16 cellular contexts compared by ENCODE assay signal in the genomic region with DNA sequence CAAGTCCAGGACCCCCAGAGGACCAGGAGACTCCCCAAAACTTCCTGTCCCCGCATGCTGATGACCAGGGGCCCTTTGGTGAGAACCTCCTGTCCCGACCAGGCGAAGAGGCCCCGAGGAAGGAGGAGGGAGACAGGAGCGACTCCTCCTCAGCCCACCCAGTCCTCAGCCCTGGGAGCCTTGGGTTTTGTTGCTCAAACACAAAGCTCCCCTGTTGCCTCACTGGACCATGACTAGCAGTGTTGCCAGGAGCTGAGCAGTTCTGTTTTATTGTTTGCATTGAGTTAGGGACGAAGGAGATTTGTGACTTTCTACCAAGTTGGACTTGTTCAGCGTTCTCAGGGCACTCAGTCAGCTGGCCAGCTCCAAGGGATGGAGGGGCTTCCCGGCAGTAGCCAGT. TPM values are rescaled to one million over a fixed set of nuclear protein-coding genes. Genes with fewer than 3 reads are reported as not detected.
DNase-seq lines count a peak whose midpoint lies in the region; TF ChIP-seq lines count a peak whose summit lies in the region.
"Had no signal": no experiment of that assay in that cellular context is flagged by ENCODE, and none has a peak within 500 bp of the region (broad histone marks: within the 10 kb centered on the region; RNA-seq: fewer than 3 reads in every experiment).

No MANE protein-coding gene starts in this region.

- no peak overlapping the region for H2AFZ ChIP-seq in neural progenitor cell (replicated peaks)

- peaks cover 11% of the 10 kb centered on the region for H3K27me3 Mint-ChIP-seq in dendritic cell treated with granulocyte-macrophage colony-stimulating factor and Interleukin-4, amounts not matched to agents 40 ng/mL and 50 ng/mL, for 4 days
- peaks cover 11% of the 10 kb centered on the region for H3K27me3 Mint-ChIP-seq in neural progenitor cell (ENCODE audit: insufficient read depth, low read depth)
- H3K27me3 Mint-ChIP-seq: activated naive CD8-positive, alpha-beta T cell treated with anti-CD3 and anti-CD28 coated beads, Interleukin-2, amount 50 U/mL, for 24 hours had no signal

- no peak overlapping the region for H3K9ac ChIP-seq in neural progenitor cell

- H3K4me3 ChIP-seq in neural progenitor cell: no peak overlapping the region
- no peak overlapping the region for H3K4me3 ChIP-seq in testis
- H3K4me3 ChIP-seq: SK-N-MC, thoracic aorta had no signal

- H3K4me1 Mint-ChIP-seq in dendritic cell treated with granulocyte-macrophage colony-stimulating factor and Interleukin-4, amounts not matched to agents 40 ng/mL and 50 ng/mL, for 4 days (ENCODE audit: low read depth): peaks cover 51% of the 10 kb centered on the region
- peaks cover 40% of the 10 kb centered on the region for H3K4me1 Mint-ChIP-seq in neural progenitor cell

- 77 to 85% methylated on average over 4 to 8 of the region's 8 CpGs for WGBS in testis, 2 donors

- intact Hi-C loops in dendritic cell treated with granulocyte-macrophage colony-stimulating factor and Interleukin-4, amounts not matched to agents 40 ng/mL and 50 ng/mL, for 4 days (cut with micrococcal nuclease): loop anchor here (5.0 kb wide), 1 partner anchor 69 kb away; the partner anchor contains the start of gene ZBTB21
- intact Hi-C loops in testis (cut with DNase I; ENCODE audit: low total_unique reads): no loop called here

- H3K4me1 ChIP-seq in neural progenitor cell (peaks cover 13% of the 10 kb centered on the region), testis (no peaks in the 10 kb centered on the region)

- H3K27ac Mint-ChIP-seq in dendritic cell treated with granulocyte-macrophage colony-stimulating factor and Interleukin-4, amounts not matched to agents 40 ng/mL and 50 ng/mL, for 4 days: peak overlapping the region; percentile 87
- peak overlapping the region; percentile 2 for H3K27ac Mint-ChIP-seq in neural progenitor cell
- H3K27ac Mint-ChIP-seq: activated naive CD8-positive, alpha-beta T cell treated with anti-CD3 and anti-CD28 coated beads, Interleukin-2, amount 50 U/mL, for 24 hours; IgD-negative memory B cell had no signal

- no peaks in the 10 kb centered on the region for H3K27me3 ChIP-seq in neural progenitor cell
- H3K27me3 ChIP-seq in testis: no peaks in the 10 kb centered on the region

- no peaks in the 10 kb centered on the region for H3K79me2 ChIP-seq in neural progenitor cell (ENCODE audit: low read depth)

- H3K4me3 Mint-ChIP-seq in dendritic cell treated with granulocyte-macrophage colony-stimulating factor and Interleukin-4, amounts not matched to agents 40 ng/mL and 50 ng/mL, for 4 days: no peak overlapping the region
- peak overlapping the region; percentile 2 for H3K4me3 Mint-ChIP-seq in neural progenitor cell
- H3K4me3 Mint-ChIP-seq: activated naive CD8-positive, alpha-beta T cell treated with anti-CD3 and anti-CD28 coated beads, Interleukin-2, amount 50 U/mL, for 24 hours; activated T-cell treated with anti-CD3 and anti-CD28 coated beads, Interleukin-2, amount 50 U/mL, for 4 hours had no signal

- H3K9me3 ChIP-seq in neural progenitor cell (ENCODE audit: low read depth) (no peaks in the 10 kb centered on the region), testis (no peaks in the 10 kb centered on the region)
- H3K9me3 ChIP-seq: thoracic aorta had no signal

- H3K36me3 ChIP-seq in neural progenitor cell (no peaks in the 10 kb centered on the region), testis (ENCODE audit: low read depth, missing control alignments) (no peaks in the 10 kb centered on the region)
- H3K36me3 ChIP-seq: thoracic aorta had no signal

- H3K36me3 Mint-ChIP-seq in dendritic cell treated with granulocyte-macrophage colony-stimulating factor and Interleukin-4, amounts not matched to agents 40 ng/mL and 50 ng/mL, for 4 days (ENCODE audit: low read depth): no peaks in the 10 kb centered on the region
- H3K36me3 Mint-ChIP-seq in neural progenitor cell: no peaks in the 10 kb centered on the region
- H3K36me3 Mint-ChIP-seq: IgD-negative memory B cell had no signal

- TF ChIP-seq CTCF in neural progenitor cell (IDR thresholded peaks at IDR 0.05) (no peak), testis (IDR thresholded peaks at IDR 0.05) (no peak)

- H3K4me2 ChIP-seq in neural progenitor cell: no peak overlapping the region

- no peaks in the 10 kb centered on the region for H3F3A ChIP-seq in neural progenitor cell (ENCODE audit: low read depth)

- DNase-seq in CD1c-positive myeloid dendritic cell (ENCODE audit: extremely low spot score) (peak; percentile 72), NOMO-1 (lab: John Stamatoyannopoulos, UW; ENCODE audit: unreplicated experiment in 2 of 2) (peak; percentile 55 to 81), neural progenitor cell (ENCODE audit: low spot score) (peak; percentile 46), NCI-H146 treated with DMSO at 0.1 percent for 48 hours (lab: John Stamatoyannopoulos, UW; ENCODE audit: unreplicated experiment) (no peak), testis (no peak), EL (no peak)
- DNase-seq in stimulated activated CD4-positive, alpha-beta T cell treated with anti-CD3 and anti-CD28 coated beads, Interleukin-12 subunit alpha, Interleukin-12 subunit beta, amount 100 ng/mL, for 4 hours: no peak
- DNase-seq: activated CD4-positive, alpha-beta T cell treated with anti-CD3 and anti-CD28 coated beads, Interleukin-2, amount 50 U/mL, for 4 hours; activated naive CD8-positive, alpha-beta T cell treated with anti-CD3 and anti-CD28 coated beads, Interleukin-2, amount 50 U/mL, for 24 hours; activated T-cell treated with anti-CD3 and anti-CD28 coated beads, Interleukin-2, amount 50 U/mL, for 4 hours; left cardiac atrium; NCI-H1417 had no signal

- no peaks in the 10 kb centered on the region for H4K20me1 ChIP-seq in neural progenitor cell (ENCODE audit: low read depth)

- TF ChIP-seq POLR2A in testis (IDR thresholded peaks at IDR 0.05): no peak

- H3K27ac ChIP-seq in neural progenitor cell (no peak overlapping the region), testis (no peak overlapping the region)
- H3K27ac ChIP-seq: SK-N-MC, thoracic aorta had no signal

- H3K9me3 Mint-ChIP-seq in dendritic cell treated with granulocyte-macrophage colony-stimulating factor and Interleukin-4, amounts not matched to agents 40 ng/mL and 50 ng/mL, for 4 days: no peaks in the 10 kb centered on the region
- no peaks in the 10 kb centered on the region for H3K9me3 Mint-ChIP-seq in neural progenitor cell
- H3K9me3 Mint-ChIP-seq: activated naive CD8-positive, alpha-beta T cell treated with anti-CD3 and anti-CD28 coated beads, Interleukin-2, amount 50 U/mL, for 24 hours; activated T-cell treated with anti-CD3 and anti-CD28 coated beads, Interleukin-2, amount 50 U/mL, for 4 hours had no signal

RNA-seq across cellular contexts. Expression of gene UMODL1, which starts 10.0 kb away (rescaled TPM):
- total RNA-seq in neural progenitor cell (ENCODE audit: low replicate concordance) (0.09 TPM in 1 of 2 replicates, not detected in the other), testis (1 to 10 TPM; 1.7 to 7.8 TPM)
- polyA plus RNA-seq in testis (ENCODE audit: insufficient read depth, low read depth, low replicate concordance): 6.8 TPM
- total RNA-seq: activated T-cell treated with anti-CD3 and anti-CD28 coated beads, Interleukin-2, amount 50 U/mL, for 4 hours; left cardiac atrium had no signal

Comparison
In these comparisons a context has a peak if more than half of its experiments do, and no peak if none do; other contexts are left out.
1. DNase-seq: peak in CD1c-positive myeloid dendritic cell (single experiment), NOMO-1 (2 of 2) and neural progenitor cell (single experiment); none in stimulated activated CD4-positive, alpha-beta T cell treated with anti-CD3 and anti-CD28 coated beads, Interleukin-12 subunit alpha, Interleukin-12 subunit beta, amount 100 ng/mL, for 4 hours (single experiment), NCI-H146 treated with DMSO at 0.1 percent for 48 hours (single experiment), testis (single experiment) and EL (single experiment).